Comparison of ENCODE assay signal across 15 cellular contexts in the genomic region with DNA sequence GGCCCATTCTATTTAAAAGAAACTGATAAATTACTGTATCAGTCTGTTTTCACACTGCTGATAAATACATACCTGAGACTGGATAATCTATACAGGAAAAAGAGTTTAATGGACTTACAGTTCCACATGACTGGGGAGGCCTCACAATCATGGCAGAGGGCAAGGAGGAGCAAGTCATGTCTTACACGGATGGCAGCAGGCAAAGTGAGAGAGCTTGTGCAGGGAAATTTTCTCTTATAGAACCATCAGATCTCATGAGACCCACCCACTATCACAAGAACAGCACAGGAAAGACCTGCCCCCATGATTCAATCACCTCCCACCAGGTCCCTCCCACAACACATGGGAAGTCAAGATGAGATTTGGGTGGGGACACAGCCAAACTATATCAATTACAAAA. TPM values are rescaled to one million over a fixed set of nuclear protein-coding genes. Genes with fewer than 3 reads are reported as not detected.
"Had no signal": no experiment of that assay in that cellular context is flagged by ENCODE, and none has a peak within 500 bp of the region (broad histone marks: within the 10 kb centered on the region; RNA-seq: fewer than 3 reads in every experiment).

No MANE protein-coding gene starts in this region.

RNA-seq across cellular contexts. Expression of gene CAMK2N2, which starts 5.9 kb away (rescaled TPM):
- total RNA-seq: activated naive CD4-positive, alpha-beta T cell treated with anti-CD3 and anti-CD28 coated beads for 36 hours; activated naive CD8-positive, alpha-beta T cell treated with anti-CD3 and anti-CD28 coated beads for 36 hours; activated naive CD8-positive, alpha-beta T cell treated with anti-CD3 and anti-CD28 coated beads, Interleukin-2, amount 10 ng/mL, durations not matched to agents 7 days and 5 days; ascending aorta; breast epithelium; bronchial epithelial cell; cardiac muscle cell had no signal
- polyA plus RNA-seq: aorta had no signal

RNA-seq across cellular contexts. Expression of gene ECE2, which starts 8.6 kb away (rescaled TPM):
- total RNA-seq: activated naive CD4-positive, alpha-beta T cell treated with anti-CD3 and anti-CD28 coated beads for 36 hours; activated naive CD8-positive, alpha-beta T cell treated with anti-CD3 and anti-CD28 coated beads for 36 hours; activated naive CD8-positive, alpha-beta T cell treated with anti-CD3 and anti-CD28 coated beads, Interleukin-2, amount 10 ng/mL, durations not matched to agents 7 days and 5 days; activated T-cell treated with anti-CD3 and anti-CD28 coated beads, Interleukin-2, amount 50 U/mL, for 4 hours; activated T-cell treated with anti-CD3 and anti-CD28 coated beads, Interleukin-2, amount 50 U/mL, for 72 hours; activated T-helper 1 cell treated with anti-CD3 and anti-CD28 coated beads, Interleukin-12 subunit alpha, Interleukin-12 subunit beta, Interleukin-2, Interleukin-4 antibody, amounts not matched to agents 30 ng/mL and 10 ng/mL and 1 ng/mL, durations not matched to agents 14 hours and 24 hours and 36 hours; activated T-helper 17 cell treated with anti-CD3 and anti-CD28 coated beads, Interleukin-2, amount 50 U/mL, for 72 hours; activated T-helper 2 cell treated with anti-CD3 and anti-CD28 coated beads, Interferon-gamma antibody, Interleukin-2, Interleukin-4, amounts not matched to agents 10 μg/mL and 5 μg/mL and 100 μg/mL, durations not matched to agents 14 hours and 24 hours and 36 hours; aorta; ascending aorta; astrocyte; breast epithelium; bronchial epithelial cell; cardiac muscle cell; chondrocyte had no signal
- polyA plus RNA-seq: aorta, cardiac muscle cell had no signal
